29 cellular contexts compared by ENCODE assay signal in genomic region chr7:117772416-117772815, GRCh38.
DNase-seq lines count a peak whose midpoint lies in the region; ATAC-seq and TF ChIP-seq lines count a peak whose summit lies in the region.
"Had no signal": no experiment of that assay in that cellular context is flagged by ENCODE, and none has a peak within 500 bp of the region (broad histone marks: within the 10 kb centered on the region; RNA-seq: fewer than 3 reads in every experiment).

No MANE protein-coding gene starts in this region.

- H3K4me2 ChIP-seq in PC-9 = no peak overlapping the region
- H3K4me2 ChIP-seq: BLaER1, hepatocyte had no signal

- intact Hi-C loops in PC-9 (cut with micrococcal nuclease; ENCODE audit: unreplicated experiment) = no loop called here

- TF ChIP-seq CTCF in GM10266 (IDR thresholded peaks at IDR 0.05; ENCODE audit: control insufficient read depth, insufficient read depth, low read depth, missing control alignments) (no peak), PC-9 (conservative IDR thresholded peaks at IDR 0.05) (no peak)

- H3K4me3 ChIP-seq in PC-9 = no peak overlapping the region
- H3K4me3 ChIP-seq: ascending aorta, BLaER1, cardiac muscle cell, coronary artery, hepatocyte, left lung, spleen, tibial nerve had no signal

- H3K27ac ChIP-seq in temporal lobe (ENCODE audit: low read depth, low read length) (peak overlapping the region; percentile 36), PC-9 (no peak overlapping the region)
- H3K27ac ChIP-seq: ascending aorta, BLaER1, coronary artery, hepatocyte, left lung, tibial nerve had no signal

- H3K9me2 ChIP-seq in PC-9 (ENCODE audit: insufficient read depth) = no peaks in the 10 kb centered on the region

- BruUV-seq in PC-9 (replicated peaks; lab: Mats Ljungman, UMichigan) = no TSS peak

- H3K36me3 ChIP-seq in PC-9 (ENCODE audit: low read depth) = no peaks in the 10 kb centered on the region
- H3K36me3 ChIP-seq: ascending aorta, BLaER1, left lung, spleen had no signal

- POLR2A ChIA-PET in PC-9 (lab: Charles Lee; ENCODE audit: unreplicated experiment) = no interaction called here

- H3K4me1 ChIP-seq in PC-9 (replicated peaks; ENCODE audit: insufficient read depth) = no peaks in the 10 kb centered on the region
- H3K4me1 ChIP-seq: ascending aorta, BLaER1, left lung had no signal

- CTCF ChIA-PET in PC-9 (lab: Charles Lee) = no interaction called here

- DNase-seq in GM10266 (ENCODE audit: extremely low spot score) (no peak), PC-9 (no peak), SKM-1 (lab: John Stamatoyannopoulos, UW; ENCODE audit: unreplicated experiment) (no peak)
- DNase-seq: activated CD8-positive, alpha-beta memory T cell treated with anti-CD3 and anti-CD28 coated beads for 24 hours; activated effector memory CD4-positive, alpha-beta T cell treated with anti-CD3 and anti-CD28 coated beads, Interleukin-2, amount 50 U/mL, for 16 hours; activated naive CD8-positive, alpha-beta T cell treated with anti-CD3 and anti-CD28 coated beads, Interleukin-2, amount 10 ng/mL, durations not matched to agents 7 days and 5 days; COR-L47; effector memory CD8-positive, alpha-beta T cell; KBM-7; left lung; mesendoderm; MM.1S; NCI-H1436 treated with DMSO at 0.1 percent for 48 hours; NCI-H446 treated with DMSO at 0.1 percent for 48 hours; right cardiac atrium; spleen; T-helper 2 cell had no signal

- peak; percentile 53 for ATAC-seq in GM18907 (IDR thresholded peaks at IDR 0.05; ENCODE audit: unreplicated experiment)
- ATAC-seq in HG02642 (IDR thresholded peaks at IDR 0.05; ENCODE audit: poor library complexity, unreplicated experiment) = peak; percentile 36
- ATAC-seq in HG03457 (IDR thresholded peaks at IDR 0.05; ENCODE audit: unreplicated experiment) = peak; percentile 56
- ATAC-seq: effector memory CD8-positive, alpha-beta T cell; HCT116; left lung; SK-N-SH treated with all-trans-retinoic acid at 6 μM for 48 hours had no signal

- H2AFZ ChIP-seq in PC-9 = no peak overlapping the region
- H2AFZ ChIP-seq: hepatocyte had no signal

- H3K27me3 ChIP-seq in PC-9 (ENCODE audit: insufficient read depth, low read depth) = no peaks in the 10 kb centered on the region
- H3K27me3 ChIP-seq: ascending aorta, BLaER1, cardiac muscle cell, hepatocyte, left lung, spleen, tibial nerve had no signal

- H3K9me3 ChIP-seq in PC-9 (ENCODE audit: insufficient read depth, low read depth) = no peaks in the 10 kb centered on the region
- H3K9me3 ChIP-seq: ascending aorta, BLaER1, left lung, spleen, tibial nerve had no signal

- no peaks in the 10 kb centered on the region for H4K20me1 ChIP-seq in PC-9 (ENCODE audit: insufficient read depth)
- H4K20me1 ChIP-seq: BLaER1 had no signal

- H3F3A ChIP-seq in PC-9 (ENCODE audit: insufficient read depth, low read depth) = no peaks in the 10 kb centered on the region

- no peaks in the 10 kb centered on the region for H3K79me2 ChIP-seq in PC-9 (ENCODE audit: low read depth)
- H3K79me2 ChIP-seq: hepatocyte had no signal
